ENCODE assay signal across 19 cellular contexts in genomic region chr2:106127282-106127771, GRCh38.
DNase-seq lines count a peak whose midpoint lies in the region; ATAC-seq and TF ChIP-seq lines count a peak whose summit lies in the region.
"Had no signal": no experiment of that assay in that cellular context is flagged by ENCODE, and none has a peak within 500 bp of the region (broad histone marks: within the 10 kb centered on the region; RNA-seq: fewer than 3 reads in every experiment).

No MANE protein-coding gene starts in this region.

- no peak for ATAC-seq in WTC11
- ATAC-seq in stimulated activated effector memory CD8-positive, alpha-beta T cell treated with anti-CD3 and anti-CD28 coated beads, Interleukin-12 subunit alpha, Interleukin-12 subunit beta, amount 100 ng/mL, for 72 hours, result no peak
- no peak for ATAC-seq in HG03439 (IDR thresholded peaks at IDR 0.05; ENCODE audit: unreplicated experiment)
- ATAC-seq: Panc1 had no signal

- peaks cover 24% of the 10 kb centered on the region for H3K36me3 Mint-ChIP-seq in activated naive CD4-positive, alpha-beta T cell treated with anti-CD3 and anti-CD28 coated beads for 36 hours (ENCODE audit: low read depth)
- peaks cover 55% of the 10 kb centered on the region for H3K36me3 Mint-ChIP-seq in activated naive CD4-positive, alpha-beta T cell treated with anti-CD3 and anti-CD28 coated beads, Interleukin-2, amount 10 ng/mL, durations not matched to agents 7 days and 5 days
- H3K36me3 Mint-ChIP-seq in WTC11, result peaks cover 44% of the 10 kb centered on the region
- peaks cover 47% of the 10 kb centered on the region for H3K36me3 Mint-ChIP-seq in stimulated activated effector memory CD8-positive, alpha-beta T cell treated with anti-CD3 and anti-CD28 coated beads, Interleukin-12 subunit alpha, Interleukin-12 subunit beta, amount 100 ng/mL, for 72 hours

- no peak overlapping the region for H3K4me3 ChIP-seq in fibroblast of villous mesenchyme (ENCODE audit: low read depth, low read length)
- H3K4me3 ChIP-seq: ascending aorta, vagina had no signal

- H3K9me3 Mint-ChIP-seq in activated naive CD4-positive, alpha-beta T cell treated with anti-CD3 and anti-CD28 coated beads for 36 hours, result no peaks in the 10 kb centered on the region
- no peaks in the 10 kb centered on the region for H3K9me3 Mint-ChIP-seq in activated naive CD4-positive, alpha-beta T cell treated with anti-CD3 and anti-CD28 coated beads, Interleukin-2, amount 10 ng/mL, durations not matched to agents 7 days and 5 days
- no peaks in the 10 kb centered on the region for H3K9me3 Mint-ChIP-seq in WTC11
- no peaks in the 10 kb centered on the region for H3K9me3 Mint-ChIP-seq in stimulated activated effector memory CD8-positive, alpha-beta T cell treated with anti-CD3 and anti-CD28 coated beads, Interleukin-12 subunit alpha, Interleukin-12 subunit beta, amount 100 ng/mL, for 72 hours
- H3K9me3 Mint-ChIP-seq: stimulated activated naive CD8-positive, alpha-beta T cell treated with anti-CD3 and anti-CD28 coated beads, Interleukin-15, amount 100 ng/mL, for 72 hours had no signal

- TF ChIP-seq CTCF in WTC11 (IDR thresholded peaks at IDR 0.05) (no peak), fibroblast of villous mesenchyme (IDR thresholded peaks at IDR 0.05; ENCODE audit: insufficient read depth, low read depth, low read length) (no peak)

- no peak for DNase-seq in activated naive CD4-positive, alpha-beta T cell treated with anti-CD3 and anti-CD28 coated beads for 36 hours
- no peak for DNase-seq in activated naive CD4-positive, alpha-beta T cell treated with anti-CD3 and anti-CD28 coated beads, Interleukin-2, amount 10 ng/mL, durations not matched to agents 7 days and 5 days
- DNase-seq in WTC11 (ENCODE audit: low spot score) (no peak), fibroblast of villous mesenchyme (ENCODE audit: low read depth) (peak; percentile 51), medulla oblongata (ENCODE audit: extremely low spot score) (no peak), SIG-M5 treated with dmso at 0.1 percent for 504 hours (lab: John Stamatoyannopoulos, UW; ENCODE audit: unreplicated experiment) (no peak)
- no peak for DNase-seq in stimulated activated effector memory CD8-positive, alpha-beta T cell treated with anti-CD3 and anti-CD28 coated beads, Interleukin-12 subunit alpha, Interleukin-12 subunit beta, amount 100 ng/mL, for 72 hours (ENCODE audit: low spot score in 2 of 2)
- DNase-seq: activated CD8-positive, alpha-beta memory T cell treated with anti-CD3 and anti-CD28 coated beads, Interleukin-2, amount 50 U/mL, for 48 hours; DMS 273 treated with DMSO at 0.1 percent for 48 hours; KG1; kidney glomerular epithelial cell; NCI-H1105 treated with DMSO at 0.1 percent for 48 hours; NCI-H774; posterior cingulate gyrus; stimulated activated naive CD8-positive, alpha-beta T cell treated with anti-CD3 and anti-CD28 coated beads, Interleukin-15, amount 100 ng/mL, for 72 hours had no signal

- peak overlapping the region; percentile 37 for H3K27ac Mint-ChIP-seq in activated naive CD4-positive, alpha-beta T cell treated with anti-CD3 and anti-CD28 coated beads for 36 hours
- H3K27ac Mint-ChIP-seq in activated naive CD4-positive, alpha-beta T cell treated with anti-CD3 and anti-CD28 coated beads, Interleukin-2, amount 10 ng/mL, durations not matched to agents 7 days and 5 days, result no peak overlapping the region
- no peak overlapping the region for H3K27ac Mint-ChIP-seq in WTC11
- peak overlapping the region; percentile 17 for H3K27ac Mint-ChIP-seq in stimulated activated effector memory CD8-positive, alpha-beta T cell treated with anti-CD3 and anti-CD28 coated beads, Interleukin-12 subunit alpha, Interleukin-12 subunit beta, amount 100 ng/mL, for 72 hours

- peaks cover 30% of the 10 kb centered on the region for H3K4me1 Mint-ChIP-seq in activated naive CD4-positive, alpha-beta T cell treated with anti-CD3 and anti-CD28 coated beads for 36 hours (ENCODE audit: low read depth)
- H3K4me1 Mint-ChIP-seq in activated naive CD4-positive, alpha-beta T cell treated with anti-CD3 and anti-CD28 coated beads, Interleukin-2, amount 10 ng/mL, durations not matched to agents 7 days and 5 days, result peaks cover 22% of the 10 kb centered on the region
- H3K4me1 Mint-ChIP-seq in WTC11, result peaks cover 12% of the 10 kb centered on the region
- H3K4me1 Mint-ChIP-seq in stimulated activated effector memory CD8-positive, alpha-beta T cell treated with anti-CD3 and anti-CD28 coated beads, Interleukin-12 subunit alpha, Interleukin-12 subunit beta, amount 100 ng/mL, for 72 hours, result peaks cover 6% of the 10 kb centered on the region

- no peaks in the 10 kb centered on the region for H3K27me3 Mint-ChIP-seq in activated naive CD4-positive, alpha-beta T cell treated with anti-CD3 and anti-CD28 coated beads for 36 hours (ENCODE audit: low read depth)
- H3K27me3 Mint-ChIP-seq in activated naive CD4-positive, alpha-beta T cell treated with anti-CD3 and anti-CD28 coated beads, Interleukin-2, amount 10 ng/mL, durations not matched to agents 7 days and 5 days, result no peaks in the 10 kb centered on the region
- no peaks in the 10 kb centered on the region for H3K27me3 Mint-ChIP-seq in WTC11 (ENCODE audit: low read depth)
- H3K27me3 Mint-ChIP-seq: stimulated activated naive CD8-positive, alpha-beta T cell treated with anti-CD3 and anti-CD28 coated beads, Interleukin-15, amount 100 ng/mL, for 72 hours had no signal

- H3K4me3 Mint-ChIP-seq in activated naive CD4-positive, alpha-beta T cell treated with anti-CD3 and anti-CD28 coated beads for 36 hours, result no peak overlapping the region
- no peak overlapping the region for H3K4me3 Mint-ChIP-seq in activated naive CD4-positive, alpha-beta T cell treated with anti-CD3 and anti-CD28 coated beads, Interleukin-2, amount 10 ng/mL, durations not matched to agents 7 days and 5 days
- no peak overlapping the region for H3K4me3 Mint-ChIP-seq in WTC11
- no peak overlapping the region for H3K4me3 Mint-ChIP-seq in stimulated activated effector memory CD8-positive, alpha-beta T cell treated with anti-CD3 and anti-CD28 coated beads, Interleukin-12 subunit alpha, Interleukin-12 subunit beta, amount 100 ng/mL, for 72 hours
- H3K4me3 Mint-ChIP-seq: stimulated activated naive CD8-positive, alpha-beta T cell treated with anti-CD3 and anti-CD28 coated beads, Interleukin-15, amount 100 ng/mL, for 72 hours had no signal

- POLR2A ChIA-PET in WTC11 (lab: Charles Lee), result no interaction called here

- CTCF ChIA-PET in activated naive CD4-positive, alpha-beta T cell treated with anti-CD3 and anti-CD28 coated beads for 36 hours (lab: Charles Lee), result no interaction called here
- CTCF ChIA-PET in activated naive CD4-positive, alpha-beta T cell treated with anti-CD3 and anti-CD28 coated beads, Interleukin-2, amount 10 ng/mL, durations not matched to agents 7 days and 5 days (lab: Charles Lee), result no interaction called here
- CTCF ChIA-PET in WTC11 (lab: Charles Lee), result no interaction called here

- intact Hi-C loops in activated naive CD4-positive, alpha-beta T cell treated with anti-CD3 and anti-CD28 coated beads for 36 hours (cut with micrococcal nuclease), result loop anchor here (5.0 kb wide), 1 partner anchor 35 kb away; no protein-coding TSS in a partner anchor

TF ChIP-seq in WTC11, 78 proteins besides CTCF, POLR2A, EP300 and RAD21:
- TF ChIP-seq GABPB1 (CRISPR knock-in tag; IDR thresholded peaks at IDR 0.05), result peak; percentile 45
- no peak for TF ChIP-seq GRHL2 (CRISPR knock-in tag; IDR thresholded peaks at IDR 0.05; ENCODE audit: insufficient replicate concordance, severe bottlenecking)
- TF ChIP-seq FOXJ3 (CRISPR knock-in tag; IDR thresholded peaks at IDR 0.05; ENCODE audit: borderline replicate concordance), result no peak
- TF ChIP-seq AFF4 (CRISPR knock-in tag; IDR thresholded peaks at IDR 0.05; ENCODE audit: borderline replicate concordance), result no peak

Comparison
In these comparisons a context has a peak if more than half of its experiments do, and no peak if none do; other contexts are left out.
1. H3K27ac Mint-ChIP-seq: peak in activated naive CD4-positive, alpha-beta T cell treated with anti-CD3 and anti-CD28 coated beads for 36 hours (single experiment) and stimulated activated effector memory CD8-positive, alpha-beta T cell treated with anti-CD3 and anti-CD28 coated beads, Interleukin-12 subunit alpha, Interleukin-12 subunit beta, amount 100 ng/mL, for 72 hours (single experiment); none in activated naive CD4-positive, alpha-beta T cell treated with anti-CD3 and anti-CD28 coated beads, Interleukin-2, amount 10 ng/mL, durations not matched to agents 7 days and 5 days (single experiment) and WTC11 (single experiment).